In the genomic region with DNA sequence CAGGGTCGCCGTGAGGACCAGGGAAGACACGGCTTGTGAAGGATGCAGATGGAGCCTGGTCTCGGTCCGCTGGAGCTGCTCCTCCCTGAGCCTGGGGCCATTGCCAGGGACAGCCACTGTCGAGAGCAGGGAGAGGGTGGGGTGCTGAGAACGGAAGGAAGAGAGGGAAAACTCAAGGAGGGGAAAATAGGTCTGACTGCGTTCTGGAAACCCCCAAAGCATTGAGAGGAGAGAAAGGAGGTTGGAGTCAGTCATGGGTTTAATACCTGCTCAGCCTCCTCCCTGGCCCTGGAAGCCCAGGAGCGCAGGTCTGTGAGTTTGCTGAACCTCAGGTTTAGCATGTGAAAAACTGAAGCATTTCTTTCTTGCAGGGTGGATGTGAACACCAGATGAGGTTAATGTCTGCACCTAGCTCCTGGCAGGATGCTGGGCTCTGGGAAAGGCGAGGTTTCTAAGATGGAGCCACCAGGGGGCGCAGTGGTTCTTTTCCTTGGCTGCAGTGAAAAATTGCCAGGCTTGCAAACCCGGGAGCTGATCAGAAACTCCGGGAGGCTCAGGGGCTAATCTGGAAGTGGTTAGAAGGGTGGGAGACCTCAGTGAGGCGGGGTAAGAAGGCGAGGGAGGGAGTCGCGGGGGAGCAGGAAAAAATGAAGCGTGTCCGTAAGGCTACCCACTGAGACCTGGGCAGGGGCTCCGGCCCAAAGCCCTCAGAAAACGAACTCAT, we compare ENCODE assay signal across 2 cellular contexts.
TF ChIP-seq lines count a peak whose summit lies in the region.

No MANE protein-coding gene starts in this region.

TF ChIP-seq in GM23338, 12 proteins besides CTCF, POLR2A, EP300 and RAD21 (continued from another document):
- TF ChIP-seq, protein P1, sequence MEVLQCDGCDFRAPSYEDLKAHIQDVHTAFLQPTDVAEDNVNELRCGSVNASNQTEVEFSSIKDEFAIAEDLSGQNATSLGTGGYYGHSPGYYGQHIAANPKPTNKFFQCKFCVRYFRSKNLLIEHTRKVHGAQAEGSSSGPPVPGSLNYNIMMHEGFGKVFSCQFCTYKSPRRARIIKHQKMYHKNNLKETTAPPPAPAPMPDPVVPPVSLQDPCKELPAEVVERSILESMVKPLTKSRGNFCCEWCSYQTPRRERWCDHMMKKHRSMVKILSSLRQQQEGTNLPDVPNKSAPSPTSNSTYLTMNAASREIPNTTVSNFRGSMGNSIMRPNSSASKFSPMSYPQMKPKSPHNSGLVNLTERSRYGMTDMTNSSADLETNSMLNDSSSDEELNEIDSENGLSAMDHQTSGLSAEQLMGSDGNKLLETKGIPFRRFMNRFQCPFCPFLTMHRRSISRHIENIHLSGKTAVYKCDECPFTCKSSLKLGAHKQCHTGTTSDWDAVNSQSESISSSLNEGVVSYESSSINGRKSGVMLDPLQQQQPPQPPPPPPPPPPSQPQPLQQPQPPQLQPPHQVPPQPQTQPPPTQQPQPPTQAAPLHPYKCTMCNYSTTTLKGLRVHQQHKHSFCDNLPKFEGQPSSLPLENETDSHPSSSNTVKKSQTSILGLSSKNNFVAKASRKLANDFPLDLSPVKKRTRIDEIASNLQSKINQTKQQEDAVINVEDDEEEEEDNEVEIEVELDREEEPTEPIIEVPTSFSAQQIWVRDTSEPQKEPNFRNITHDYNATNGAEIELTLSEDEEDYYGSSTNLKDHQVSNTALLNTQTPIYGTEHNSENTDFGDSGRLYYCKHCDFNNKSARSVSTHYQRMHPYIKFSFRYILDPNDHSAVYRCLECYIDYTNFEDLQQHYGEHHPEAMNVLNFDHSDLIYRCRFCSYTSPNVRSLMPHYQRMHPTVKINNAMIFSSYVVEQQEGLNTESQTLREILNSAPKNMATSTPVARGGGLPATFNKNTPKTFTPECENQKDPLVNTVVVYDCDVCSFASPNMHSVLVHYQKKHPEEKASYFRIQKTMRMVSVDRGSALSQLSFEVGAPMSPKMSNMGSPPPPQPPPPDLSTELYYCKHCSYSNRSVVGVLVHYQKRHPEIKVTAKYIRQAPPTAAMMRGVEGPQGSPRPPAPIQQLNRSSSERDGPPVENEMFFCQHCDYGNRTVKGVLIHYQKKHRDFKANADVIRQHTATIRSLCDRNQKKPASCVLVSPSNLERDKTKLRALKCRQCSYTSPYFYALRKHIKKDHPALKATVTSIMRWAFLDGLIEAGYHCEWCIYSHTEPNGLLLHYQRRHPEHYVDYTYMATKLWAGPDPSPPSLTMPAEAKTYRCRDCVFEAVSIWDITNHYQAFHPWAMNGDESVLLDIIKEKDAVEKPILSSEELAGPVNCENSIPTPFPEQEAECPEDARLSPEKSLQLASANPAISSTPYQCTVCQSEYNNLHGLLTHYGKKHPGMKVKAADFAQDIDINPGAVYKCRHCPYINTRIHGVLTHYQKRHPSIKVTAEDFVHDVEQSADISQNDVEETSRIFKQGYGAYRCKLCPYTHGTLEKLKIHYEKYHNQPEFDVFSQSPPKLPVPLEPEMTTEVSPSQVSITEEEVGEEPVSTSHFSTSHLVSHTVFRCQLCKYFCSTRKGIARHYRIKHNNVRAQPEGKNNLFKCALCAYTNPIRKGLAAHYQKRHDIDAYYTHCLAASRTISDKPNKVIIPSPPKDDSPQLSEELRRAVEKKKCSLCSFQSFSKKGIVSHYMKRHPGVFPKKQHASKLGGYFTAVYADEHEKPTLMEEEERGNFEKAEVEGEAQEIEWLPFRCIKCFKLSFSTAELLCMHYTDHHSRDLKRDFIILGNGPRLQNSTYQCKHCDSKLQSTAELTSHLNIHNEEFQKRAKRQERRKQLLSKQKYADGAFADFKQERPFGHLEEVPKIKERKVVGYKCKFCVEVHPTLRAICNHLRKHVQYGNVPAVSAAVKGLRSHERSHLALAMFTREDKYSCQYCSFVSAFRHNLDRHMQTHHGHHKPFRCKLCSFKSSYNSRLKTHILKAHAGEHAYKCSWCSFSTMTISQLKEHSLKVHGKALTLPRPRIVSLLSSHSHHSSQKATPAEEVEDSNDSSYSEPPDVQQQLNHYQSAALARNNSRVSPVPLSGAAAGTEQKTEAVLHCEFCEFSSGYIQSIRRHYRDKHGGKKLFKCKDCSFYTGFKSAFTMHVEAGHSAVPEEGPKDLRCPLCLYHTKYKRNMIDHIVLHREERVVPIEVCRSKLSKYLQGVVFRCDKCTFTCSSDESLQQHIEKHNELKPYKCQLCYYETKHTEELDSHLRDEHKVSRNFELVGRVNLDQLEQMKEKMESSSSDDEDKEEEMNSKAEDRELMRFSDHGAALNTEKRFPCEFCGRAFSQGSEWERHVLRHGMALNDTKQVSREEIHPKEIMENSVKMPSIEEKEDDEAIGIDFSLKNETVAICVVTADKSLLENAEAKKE (CRISPR knock-in tag; IDR thresholded peaks at IDR 0.05), result no peak

TF ChIP-seq in HepG2, 621 proteins besides CTCF, POLR2A, EP300 and RAD21 (continued from another document and continues in another):
- TF ChIP-seq, protein P2, sequence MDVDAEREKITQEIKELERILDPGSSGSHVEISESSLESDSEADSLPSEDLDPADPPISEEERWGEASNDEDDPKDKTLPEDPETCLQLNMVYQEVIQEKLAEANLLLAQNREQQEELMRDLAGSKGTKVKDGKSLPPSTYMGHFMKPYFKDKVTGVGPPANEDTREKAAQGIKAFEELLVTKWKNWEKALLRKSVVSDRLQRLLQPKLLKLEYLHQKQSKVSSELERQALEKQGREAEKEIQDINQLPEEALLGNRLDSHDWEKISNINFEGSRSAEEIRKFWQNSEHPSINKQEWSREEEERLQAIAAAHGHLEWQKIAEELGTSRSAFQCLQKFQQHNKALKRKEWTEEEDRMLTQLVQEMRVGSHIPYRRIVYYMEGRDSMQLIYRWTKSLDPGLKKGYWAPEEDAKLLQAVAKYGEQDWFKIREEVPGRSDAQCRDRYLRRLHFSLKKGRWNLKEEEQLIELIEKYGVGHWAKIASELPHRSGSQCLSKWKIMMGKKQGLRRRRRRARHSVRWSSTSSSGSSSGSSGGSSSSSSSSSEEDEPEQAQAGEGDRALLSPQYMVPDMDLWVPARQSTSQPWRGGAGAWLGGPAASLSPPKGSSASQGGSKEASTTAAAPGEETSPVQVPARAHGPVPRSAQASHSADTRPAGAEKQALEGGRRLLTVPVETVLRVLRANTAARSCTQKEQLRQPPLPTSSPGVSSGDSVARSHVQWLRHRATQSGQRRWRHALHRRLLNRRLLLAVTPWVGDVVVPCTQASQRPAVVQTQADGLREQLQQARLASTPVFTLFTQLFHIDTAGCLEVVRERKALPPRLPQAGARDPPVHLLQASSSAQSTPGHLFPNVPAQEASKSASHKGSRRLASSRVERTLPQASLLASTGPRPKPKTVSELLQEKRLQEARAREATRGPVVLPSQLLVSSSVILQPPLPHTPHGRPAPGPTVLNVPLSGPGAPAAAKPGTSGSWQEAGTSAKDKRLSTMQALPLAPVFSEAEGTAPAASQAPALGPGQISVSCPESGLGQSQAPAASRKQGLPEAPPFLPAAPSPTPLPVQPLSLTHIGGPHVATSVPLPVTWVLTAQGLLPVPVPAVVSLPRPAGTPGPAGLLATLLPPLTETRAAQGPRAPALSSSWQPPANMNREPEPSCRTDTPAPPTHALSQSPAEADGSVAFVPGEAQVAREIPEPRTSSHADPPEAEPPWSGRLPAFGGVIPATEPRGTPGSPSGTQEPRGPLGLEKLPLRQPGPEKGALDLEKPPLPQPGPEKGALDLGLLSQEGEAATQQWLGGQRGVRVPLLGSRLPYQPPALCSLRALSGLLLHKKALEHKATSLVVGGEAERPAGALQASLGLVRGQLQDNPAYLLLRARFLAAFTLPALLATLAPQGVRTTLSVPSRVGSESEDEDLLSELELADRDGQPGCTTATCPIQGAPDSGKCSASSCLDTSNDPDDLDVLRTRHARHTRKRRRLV (CRISPR knock-in tag; IDR thresholded peaks at IDR 0.05), result 0 out of 2 replicates have a peak, but pooled peaks have one; percentile 23
- TF ChIP-seq ZNF274 (CRISPR knock-in tag; IDR thresholded peaks at IDR 0.05) (0 out of 2 replicates have a peak, but pooled peaks have one; percentile 36), ZNF292 (CRISPR knock-in tag; IDR thresholded peaks at IDR 0.05; ENCODE audit: borderline replicate concordance, low read depth) (0 out of 2 replicates have a peak, but pooled peaks have one; percentile 58), XRCC5 (optimal IDR thresholded peaks at IDR 0.05; ENCODE audit: low read length) (peak; percentile 49), STAG1 (CRISPR knock-in tag; IDR thresholded peaks at IDR 0.05) (peak; percentile 93), BCL6 (CRISPR knock-in tag; IDR thresholded peaks at IDR 0.05) (0 out of 2 replicates have a peak, but pooled peaks have one; percentile 30), PPARG (CRISPR knock-in tag; conservative IDR thresholded peaks at IDR 0.05) (peak; percentile 58), ARID2 (CRISPR knock-in tag; IDR thresholded peaks at IDR 0.05; ENCODE audit: borderline replicate concordance) (0 out of 2 replicates have a peak, but pooled peaks have one; percentile 35), SMAD3 (CRISPR knock-in tag; IDR thresholded peaks at IDR 0.05) (peak; percentile 28; the same call in 1 of the 2 replicates), ZNF562 (CRISPR knock-in tag; IDR thresholded peaks at IDR 0.05; ENCODE audit: borderline replicate concordance) (no peak), CBX1 (IDR thresholded peaks at IDR 0.05; ENCODE audit: low read depth) (peak; percentile 8), NCOA1 (CRISPR knock-in tag; IDR thresholded peaks at IDR 0.05) (peak; percentile 24; the same call in 1 of the 2 replicates), ZNF207 (IDR thresholded peaks at IDR 0.05; ENCODE audit: borderline replicate concordance) (no peak), ZNF598 (CRISPR knock-in tag; IDR thresholded peaks at IDR 0.05; ENCODE audit: borderline replicate concordance) (peak; percentile 76; the same call in 1 of the 2 replicates), ELF3 (CRISPR knock-in tag; IDR thresholded peaks at IDR 0.05) (0 out of 2 replicates have a peak, but pooled peaks have one; percentile 42)
- TF ChIP-seq, protein P3, sequence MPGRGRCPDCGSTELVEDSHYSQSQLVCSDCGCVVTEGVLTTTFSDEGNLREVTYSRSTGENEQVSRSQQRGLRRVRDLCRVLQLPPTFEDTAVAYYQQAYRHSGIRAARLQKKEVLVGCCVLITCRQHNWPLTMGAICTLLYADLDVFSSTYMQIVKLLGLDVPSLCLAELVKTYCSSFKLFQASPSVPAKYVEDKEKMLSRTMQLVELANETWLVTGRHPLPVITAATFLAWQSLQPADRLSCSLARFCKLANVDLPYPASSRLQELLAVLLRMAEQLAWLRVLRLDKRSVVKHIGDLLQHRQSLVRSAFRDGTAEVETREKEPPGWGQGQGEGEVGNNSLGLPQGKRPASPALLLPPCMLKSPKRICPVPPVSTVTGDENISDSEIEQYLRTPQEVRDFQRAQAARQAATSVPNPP (CRISPR knock-in tag; IDR thresholded peaks at IDR 0.05), result 0 out of 2 replicates have a peak, but pooled peaks have one; percentile 2
- TF ChIP-seq, protein P4, sequence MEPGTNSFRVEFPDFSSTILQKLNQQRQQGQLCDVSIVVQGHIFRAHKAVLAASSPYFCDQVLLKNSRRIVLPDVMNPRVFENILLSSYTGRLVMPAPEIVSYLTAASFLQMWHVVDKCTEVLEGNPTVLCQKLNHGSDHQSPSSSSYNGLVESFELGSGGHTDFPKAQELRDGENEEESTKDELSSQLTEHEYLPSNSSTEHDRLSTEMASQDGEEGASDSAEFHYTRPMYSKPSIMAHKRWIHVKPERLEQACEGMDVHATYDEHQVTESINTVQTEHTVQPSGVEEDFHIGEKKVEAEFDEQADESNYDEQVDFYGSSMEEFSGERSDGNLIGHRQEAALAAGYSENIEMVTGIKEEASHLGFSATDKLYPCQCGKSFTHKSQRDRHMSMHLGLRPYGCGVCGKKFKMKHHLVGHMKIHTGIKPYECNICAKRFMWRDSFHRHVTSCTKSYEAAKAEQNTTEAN (CRISPR knock-in tag; conservative IDR thresholded peaks at IDR 0.05), result 0 out of 2 replicates have a peak, but pooled peaks have one; percentile 38
- TF ChIP-seq, protein P5, sequence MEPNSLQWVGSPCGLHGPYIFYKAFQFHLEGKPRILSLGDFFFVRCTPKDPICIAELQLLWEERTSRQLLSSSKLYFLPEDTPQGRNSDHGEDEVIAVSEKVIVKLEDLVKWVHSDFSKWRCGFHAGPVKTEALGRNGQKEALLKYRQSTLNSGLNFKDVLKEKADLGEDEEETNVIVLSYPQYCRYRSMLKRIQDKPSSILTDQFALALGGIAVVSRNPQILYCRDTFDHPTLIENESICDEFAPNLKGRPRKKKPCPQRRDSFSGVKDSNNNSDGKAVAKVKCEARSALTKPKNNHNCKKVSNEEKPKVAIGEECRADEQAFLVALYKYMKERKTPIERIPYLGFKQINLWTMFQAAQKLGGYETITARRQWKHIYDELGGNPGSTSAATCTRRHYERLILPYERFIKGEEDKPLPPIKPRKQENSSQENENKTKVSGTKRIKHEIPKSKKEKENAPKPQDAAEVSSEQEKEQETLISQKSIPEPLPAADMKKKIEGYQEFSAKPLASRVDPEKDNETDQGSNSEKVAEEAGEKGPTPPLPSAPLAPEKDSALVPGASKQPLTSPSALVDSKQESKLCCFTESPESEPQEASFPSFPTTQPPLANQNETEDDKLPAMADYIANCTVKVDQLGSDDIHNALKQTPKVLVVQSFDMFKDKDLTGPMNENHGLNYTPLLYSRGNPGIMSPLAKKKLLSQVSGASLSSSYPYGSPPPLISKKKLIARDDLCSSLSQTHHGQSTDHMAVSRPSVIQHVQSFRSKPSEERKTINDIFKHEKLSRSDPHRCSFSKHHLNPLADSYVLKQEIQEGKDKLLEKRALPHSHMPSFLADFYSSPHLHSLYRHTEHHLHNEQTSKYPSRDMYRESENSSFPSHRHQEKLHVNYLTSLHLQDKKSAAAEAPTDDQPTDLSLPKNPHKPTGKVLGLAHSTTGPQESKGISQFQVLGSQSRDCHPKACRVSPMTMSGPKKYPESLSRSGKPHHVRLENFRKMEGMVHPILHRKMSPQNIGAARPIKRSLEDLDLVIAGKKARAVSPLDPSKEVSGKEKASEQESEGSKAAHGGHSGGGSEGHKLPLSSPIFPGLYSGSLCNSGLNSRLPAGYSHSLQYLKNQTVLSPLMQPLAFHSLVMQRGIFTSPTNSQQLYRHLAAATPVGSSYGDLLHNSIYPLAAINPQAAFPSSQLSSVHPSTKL (CRISPR knock-in tag; IDR thresholded peaks at IDR 0.05), result peak; percentile 50; the same call in 1 of the 2 replicates
- TF ChIP-seq, protein P6, sequence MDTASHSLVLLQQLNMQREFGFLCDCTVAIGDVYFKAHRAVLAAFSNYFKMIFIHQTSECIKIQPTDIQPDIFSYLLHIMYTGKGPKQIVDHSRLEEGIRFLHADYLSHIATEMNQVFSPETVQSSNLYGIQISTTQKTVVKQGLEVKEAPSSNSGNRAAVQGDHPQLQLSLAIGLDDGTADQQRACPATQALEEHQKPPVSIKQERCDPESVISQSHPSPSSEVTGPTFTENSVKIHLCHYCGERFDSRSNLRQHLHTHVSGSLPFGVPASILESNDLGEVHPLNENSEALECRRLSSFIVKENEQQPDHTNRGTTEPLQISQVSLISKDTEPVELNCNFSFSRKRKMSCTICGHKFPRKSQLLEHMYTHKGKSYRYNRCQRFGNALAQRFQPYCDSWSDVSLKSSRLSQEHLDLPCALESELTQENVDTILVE (CRISPR knock-in tag; IDR thresholded peaks at IDR 0.05), result 0 out of 2 replicates have a peak, but pooled peaks have one; percentile 25
